In genomic region chr6:41938590-41938989, GRCh38 we compare ENCODE assay signal across 11 cellular contexts. TPM values are rescaled to one million over a fixed set of nuclear protein-coding genes. Genes with fewer than 3 reads are reported as not detected.
DNase-seq lines count a peak whose midpoint lies in the region; ATAC-seq, FAIRE-seq and TF ChIP-seq lines count a peak whose summit lies in the region.
"Had no signal": no experiment of that assay in that cellular context is flagged by ENCODE, and none has a peak within 500 bp of the region (broad histone marks: within the 10 kb centered on the region; RNA-seq: fewer than 3 reads in every experiment).

No MANE protein-coding gene starts in this region.

- H3K9me3 Mint-ChIP-seq in astrocyte (ENCODE audit: unreplicated experiment) (no peaks in the 10 kb centered on the region), naive B cell (no peaks in the 10 kb centered on the region)

- no TSS peak for BruUV-seq in HepG2 (replicated peaks; lab: Mats Ljungman, UMichigan)

- H3K4me2 ChIP-seq in HepG2 (ENCODE audit: low read depth, low read length) (no peak overlapping the region), astrocyte (ENCODE audit: low read length) (no peak overlapping the region)

- H3K4me3 ChIP-seq in liver (ENCODE audit: low read depth in 1 of 3, low read length in 3 of 3), result no peak overlapping the region
- no peak overlapping the region for H3K4me3 ChIP-seq in HepG2 (replicated peaks in 1 of 3; ENCODE audit: insufficient read depth in 1 of 3, low read depth in 2 of 3, low read length in 3 of 3)
- no peak overlapping the region for H3K4me3 ChIP-seq in astrocyte (ENCODE audit: insufficient read depth, low read depth, low read length)

- H2AFZ ChIP-seq in HepG2 (ENCODE audit: low read length), result no peak overlapping the region
- no peak overlapping the region for H2AFZ ChIP-seq in astrocyte (ENCODE audit: low read depth, low read length)

- intact Hi-C loops in HepG2 (cut with micrococcal nuclease; ENCODE audit: unreplicated experiment), result loop anchor here (5.0 kb wide), 1 partner anchor 156 kb away; the partner anchor contains the start of gene PRICKLE4

- 83% methylated on average over 4 of the region's 4 CpGs for WGBS in liver
- 90% methylated on average over 4 of the region's 4 CpGs for WGBS in HepG2 (ENCODE audit: low lambda C conversion rate)

- H3K36me3 ChIP-seq in liver (ENCODE audit: control insufficient read depth in 4 of 4, insufficient read depth in 3 of 4, low read depth in 1 of 4, low read length in 3 of 4), result peaks cover under 1 to 16% (median 10%) of the 10 kb centered on the region in 4 donors
- peaks cover 4 to 16% of the 10 kb centered on the region in 2 experiments; a peak in 4 of 5 replicates for H3K36me3 ChIP-seq in HepG2 (replicated peaks in 1 of 2; ENCODE audit: control insufficient read depth in 1 of 2, insufficient read depth in 2 of 2, low read length in 2 of 2)
- H3K36me3 ChIP-seq in astrocyte (ENCODE audit: insufficient read depth, low read length), result peaks cover 17% of the 10 kb centered on the region

- ATAC-seq in HepG2, result no peak
- ATAC-seq in naive B cell (ENCODE audit: low read depth in 2 of 2), result no peak
- no peak for ATAC-seq in GM21367 (IDR thresholded peaks at IDR 0.05; ENCODE audit: unreplicated experiment)

- TF ChIP-seq POLR2A in HepG2 (IDR thresholded peaks at IDR 0.05; ENCODE audit: insufficient read depth in 1 of 2, low read depth in 2 of 2, low read length in 2 of 2) (no peak), H54 (IDR thresholded peaks at IDR 0.05; ENCODE audit: low read depth, low read length) (no peak)

- H3K4me3 Mint-ChIP-seq in astrocyte (ENCODE audit: unreplicated experiment) (peak overlapping the region; percentile 95), naive B cell (peak overlapping the region; percentile 17 to 93 (median 81))

- CTCF ChIA-PET in HepG2 (lab: Yijun Ruan, JAX; ENCODE audit: low intra/inter-chr PET ratio, low total read pairs), result no interaction called here

- TF ChIP-seq EP300 in HepG2 (IDR thresholded peaks at IDR 0.05; ENCODE audit: low read depth in 2 of 2, low read length in 2 of 2) (no peak), HepG2 (CRISPR knock-in tag; IDR thresholded peaks at IDR 0.05; ENCODE audit: borderline replicate concordance) (no peak)

- peaks cover 13% of the 10 kb centered on the region for H3K36me3 Mint-ChIP-seq in astrocyte (ENCODE audit: low read depth, unreplicated experiment)
- H3K36me3 Mint-ChIP-seq in naive B cell, result peaks cover 6% of the 10 kb centered on the region in 2 donors

- H3K4me1 Mint-ChIP-seq in astrocyte (ENCODE audit: low read depth, unreplicated experiment), result peaks cover 30% of the 10 kb centered on the region
- peaks cover 58 to 81% (median 81%) of the 10 kb centered on the region in 3 donors for H3K4me1 Mint-ChIP-seq in naive B cell

- no peak for TF ChIP-seq RAD21 in liver (IDR thresholded peaks at IDR 0.05)
- TF ChIP-seq RAD21 in HepG2 (CRISPR knock-in tag; IDR thresholded peaks at IDR 0.05), result no peak

- peak overlapping the region; percentile 1 to 22 for H3K27ac ChIP-seq in liver (ENCODE audit: low read depth in 1 of 2, low read length in 2 of 2)
- H3K27ac ChIP-seq in HepG2 (ENCODE audit: extremely low read length, insufficient read depth, low read length), result no peak overlapping the region
- H3K27ac ChIP-seq in astrocyte (ENCODE audit: low read depth, low read length), result no peak overlapping the region
- H3K27ac ChIP-seq: brain microvascular endothelial cell had no signal

- H3K27me3 Mint-ChIP-seq in astrocyte (ENCODE audit: low read depth, unreplicated experiment) (no peaks in the 10 kb centered on the region), naive B cell (no peaks in the 10 kb centered on the region)

- in situ Hi-C loops in HepG2 (cut with HindIII; ENCODE audit: extremely low pct_ligation_motif_present, low pct_unique_long_range_greater_than_20kb), result loop anchor here (5.0 kb wide), 1 partner anchor 104 kb away; no protein-coding TSS in a partner anchor
- in situ Hi-C loops in G401 (cut with HindIII; ENCODE audit: low sequenced_read_pairs), result no loop called here

- FAIRE-seq in HepG2 (lab: Jason Lieb, UNC) (no peak), astrocyte (lab: Jason Lieb, UNC) (no peak), H54 (lab: Jason Lieb, UNC) (no peak)
- FAIRE-seq: D721Med had no signal

- H3K79me2 ChIP-seq in HepG2 (ENCODE audit: insufficient read depth, low read length), result no peaks in the 10 kb centered on the region
- H3K79me2 ChIP-seq in astrocyte (ENCODE audit: insufficient read depth, low read length), result peaks cover 46% of the 10 kb centered on the region

- H3K9ac ChIP-seq in liver (ENCODE audit: low read depth in 1 of 2, low read length in 2 of 2), result no peak overlapping the region
- no peak overlapping the region for H3K9ac ChIP-seq in HepG2 (ENCODE audit: insufficient read depth, low read depth, low read length)
- no peak overlapping the region for H3K9ac ChIP-seq in astrocyte (ENCODE audit: low read length)

- H3K27me3 ChIP-seq in liver (ENCODE audit: control insufficient read depth in 4 of 4, insufficient read depth in 4 of 4, low read length in 3 of 4) (no peaks in the 10 kb centered on the region), HepG2 (ENCODE audit: control insufficient read depth in 1 of 2, insufficient read depth in 2 of 2, low read length in 2 of 2) (no peaks in the 10 kb centered on the region), astrocyte (ENCODE audit: insufficient read depth, low read length) (no peaks in the 10 kb centered on the region)
- H3K27me3 ChIP-seq: brain microvascular endothelial cell had no signal

- H3K4me1 ChIP-seq in liver (ENCODE audit: control insufficient read depth in 4 of 4, insufficient read depth in 4 of 4, low read length in 3 of 4) (peaks cover 3 to 34% (median 20%) of the 10 kb centered on the region in 4 donors), HepG2 (ENCODE audit: insufficient read depth, low read length) (peaks cover 39% of the 10 kb centered on the region), astrocyte (ENCODE audit: insufficient read depth, low read length) (peaks cover 23% of the 10 kb centered on the region)

- H3K9me3 ChIP-seq in liver (ENCODE audit: control insufficient read depth in 4 of 4, low read length in 3 of 4), result no peaks in the 10 kb centered on the region
- no peaks in the 10 kb centered on the region for H3K9me3 ChIP-seq in HepG2 (ENCODE audit: low read length)
- no peaks in the 10 kb centered on the region for H3K9me3 ChIP-seq in astrocyte (ENCODE audit: insufficient read depth, low read depth, low read length)

- no peak for TF ChIP-seq CTCF in liver (IDR thresholded peaks at IDR 0.05; ENCODE audit: low read depth, low read length, missing input control)
- TF ChIP-seq CTCF in HepG2 (CRISPR knock-in tag; IDR thresholded peaks at IDR 0.05), result no peak
- TF ChIP-seq CTCF in astrocyte (IDR thresholded peaks at IDR 0.05; ENCODE audit: insufficient read depth, low read depth, low read length), result no peak

- DNase-seq in HepG2 (ENCODE audit: low spot score), result no peak
- DNase-seq in astrocyte (ENCODE audit: low read depth), result no peak
- DNase-seq in naive B cell, result no peak
- DNase-seq in NCI-H1092 (lab: John Stamatoyannopoulos, UW), result no peak
- no peak for DNase-seq in G401 (ENCODE audit: low spot score)
- DNase-seq in H54 (ENCODE audit: insufficient read length, low spot score), result no peak
- DNase-seq: brain microvascular endothelial cell, NCI-H2081 had no signal

- POLR2A ChIA-PET in HepG2 (lab: Yijun Ruan, JAX), result interaction anchor here (7.4 kb wide), 1 partner anchor 17 kb away, joined by 45 read pairs; the partner anchor contains the start of genes BYSL and MED20

- peak overlapping the region; percentile 66 for H3K27ac Mint-ChIP-seq in astrocyte (ENCODE audit: unreplicated experiment)
- H3K27ac Mint-ChIP-seq in naive B cell, result peak overlapping the region; percentile 65 to 96 (median 84)

- H4K20me1 ChIP-seq in HepG2 (ENCODE audit: insufficient read depth, low read length) (peaks cover 7% of the 10 kb centered on the region; the same call in 1 of the 2 replicates), astrocyte (ENCODE audit: insufficient read depth, low read length) (peaks cover 64% of the 10 kb centered on the region)

RNA-seq across cellular contexts. Expression of gene CCND3, which starts 3.0 kb away (rescaled TPM):
- total RNA-seq in liver (10 to 100 TPM; 24.8 to 54.3 TPM), HepG2 (2016; rRNA removed; fragmentation: Illumina TruSeq; extraction: Trizol) (6.9 and 7.2 TPM in 2 replicates), astrocyte (64.8 and 69.9 TPM in 2 replicates)
- polyA plus RNA-seq in liver (10 to 100 TPM; 11.6 to 21.7 TPM), HepG2 (2011; rRNA removed) (4.3 and 4.4 TPM in 2 replicates), naive B cell (ENCODE audit: low read depth in 6 of 6) (100 to 1,000 TPM; 207 to 529 (median 394) TPM)
- total RNA-seq in HepG2 (2016; cell fraction: cytosol; rRNA removed; fragmentation: Illumina TruSeq; extraction: Trizol; ENCODE audit: low read depth), result 5.4 and 6.8 TPM in 2 replicates
- 5.6 and 7.6 TPM in 2 replicates for total RNA-seq in HepG2 (2016; cell fraction: insoluble cytoplasmic fraction; rRNA removed; fragmentation: Illumina TruSeq; extraction: Trizol)
- 10.7 and 11.7 TPM in 2 replicates for total RNA-seq in HepG2 (2016; cell fraction: membrane; rRNA removed; fragmentation: Illumina TruSeq; extraction: Trizol)
- 5.0 and 7.6 TPM in 2 replicates for total RNA-seq in HepG2 (2016; cell fraction: nucleus; rRNA removed; fragmentation: Illumina TruSeq; extraction: Trizol)
- polyA plus RNA-seq in HepG2 (2011; cell fraction: cytosol; rRNA removed), result 5.0 and 6.3 TPM in 2 replicates
- 6.2 and 6.3 TPM in 2 replicates for polyA plus RNA-seq in HepG2 (2011; cell fraction: nucleus; rRNA removed)
- polyA plus RNA-seq in HepG2 (2012), result 2.0 and 3.5 TPM in 2 replicates
- polyA plus RNA-seq in HepG2 (2016; cell fraction: cytosol; fragmentation: Illumina TruSeq; extraction: Trizol; ENCODE audit: low read depth), result 7.8 and 8.6 TPM in 2 replicates
- polyA plus RNA-seq in HepG2 (2016; cell fraction: insoluble cytoplasmic fraction; fragmentation: Illumina TruSeq; extraction: Trizol; ENCODE audit: low read depth), result 7.6 and 10.9 TPM in 2 replicates
- 12.5 and 13.8 TPM in 2 replicates for polyA plus RNA-seq in HepG2 (2016; cell fraction: membrane; fragmentation: Illumina TruSeq; extraction: Trizol; ENCODE audit: low read depth)
- polyA plus RNA-seq in HepG2 (2016; cell fraction: nucleus; fragmentation: Illumina TruSeq; extraction: Trizol; ENCODE audit: insufficient read depth, low read depth), result 8.1 and 9.8 TPM in 2 replicates
- polyA minus RNA-seq in HepG2 (2011; rRNA and poly(A)+ RNA removed; ENCODE audit: low replicate concordance), result 8.0 and 57.0 TPM in 2 replicates
- 4.1 and 4.9 TPM in 2 replicates for polyA minus RNA-seq in HepG2 (2011; cell fraction: cytosol; rRNA and poly(A)+ RNA removed)
- polyA minus RNA-seq in HepG2 (2011; cell fraction: nucleus; rRNA and poly(A)+ RNA removed), result 5.1 and 6.7 TPM in 2 replicates
- total RNA-seq in G401 (2014; rRNA removed; shearing (Covaris generic)), result 28.2 and 37.3 TPM in 2 replicates

RNA-seq across cellular contexts. Expression of gene BYSL, which starts 17.3 kb away (rescaled TPM):
- total RNA-seq in liver (10 to 100 TPM in 1 of 2 donors, 1 to 10 TPM in 1; 7.6 to 11.6 TPM), HepG2 (2016; rRNA removed; fragmentation: Illumina TruSeq; extraction: Trizol) (27.9 and 37.3 TPM in 2 replicates), astrocyte (41.2 and 43.1 TPM in 2 replicates)
- polyA plus RNA-seq in liver (1 to 10 TPM; 5.4 to 9.6 TPM), HepG2 (2011; rRNA removed) (28.6 and 37.8 TPM in 2 replicates), naive B cell (ENCODE audit: low read depth in 6 of 6) (1 to 10 TPM; 3.0 to 8.6 (median 5.5) TPM)
- 9.2 and 10.9 TPM in 2 replicates for total RNA-seq in HepG2 (2016; cell fraction: cytosol; rRNA removed; fragmentation: Illumina TruSeq; extraction: Trizol; ENCODE audit: low read depth)
- total RNA-seq in HepG2 (2016; cell fraction: insoluble cytoplasmic fraction; rRNA removed; fragmentation: Illumina TruSeq; extraction: Trizol), result 31.5 and 38.1 TPM in 2 replicates
- 20.7 and 21.2 TPM in 2 replicates for total RNA-seq in HepG2 (2016; cell fraction: membrane; rRNA removed; fragmentation: Illumina TruSeq; extraction: Trizol)
- 28.5 and 31.3 TPM in 2 replicates for total RNA-seq in HepG2 (2016; cell fraction: nucleus; rRNA removed; fragmentation: Illumina TruSeq; extraction: Trizol)
- 24.4 and 28.7 TPM in 2 replicates for polyA plus RNA-seq in HepG2 (2011; cell fraction: cytosol; rRNA removed)
- polyA plus RNA-seq in HepG2 (2011; cell fraction: nucleus; rRNA removed), result 39.5 and 39.6 TPM in 2 replicates
- polyA plus RNA-seq in HepG2 (2012), result 24.1 and 34.6 TPM in 2 replicates
- polyA plus RNA-seq in HepG2 (2016; cell fraction: cytosol; fragmentation: Illumina TruSeq; extraction: Trizol; ENCODE audit: low read depth), result 9.5 and 10.5 TPM in 2 replicates
- 43.8 and 51.7 TPM in 2 replicates for polyA plus RNA-seq in HepG2 (2016; cell fraction: insoluble cytoplasmic fraction; fragmentation: Illumina TruSeq; extraction: Trizol; ENCODE audit: low read depth)
- 12.7 and 15.1 TPM in 2 replicates for polyA plus RNA-seq in HepG2 (2016; cell fraction: membrane; fragmentation: Illumina TruSeq; extraction: Trizol; ENCODE audit: low read depth)
- polyA plus RNA-seq in HepG2 (2016; cell fraction: nucleus; fragmentation: Illumina TruSeq; extraction: Trizol; ENCODE audit: insufficient read depth, low read depth), result 49.1 and 56.8 TPM in 2 replicates
- polyA minus RNA-seq in HepG2 (2011; rRNA and poly(A)+ RNA removed; ENCODE audit: low replicate concordance), result 40.9 and 54.5 TPM in 2 replicates
- 22.2 and 22.5 TPM in 2 replicates for polyA minus RNA-seq in HepG2 (2011; cell fraction: cytosol; rRNA and poly(A)+ RNA removed)
- polyA minus RNA-seq in HepG2 (2011; cell fraction: nucleus; rRNA and poly(A)+ RNA removed), result 41.7 and 47.5 TPM in 2 replicates
- total RNA-seq in G401 (2014; rRNA removed; shearing (Covaris generic)), result 68.3 and 75.5 TPM in 2 replicates

RNA-seq across cellular contexts. Expression of gene MED20, which starts 17.7 kb away (rescaled TPM):
- 10 to 100 TPM; 10.5 to 11.9 TPM for total RNA-seq in liver
- 1 to 10 TPM; 3.5 to 6.6 TPM for polyA plus RNA-seq in liver
- total RNA-seq in HepG2 (2016; rRNA removed; fragmentation: Illumina TruSeq; extraction: Trizol), result 41.1 and 56.3 TPM in 2 replicates
- total RNA-seq in HepG2 (2016; cell fraction: cytosol; rRNA removed; fragmentation: Illumina TruSeq; extraction: Trizol; ENCODE audit: low read depth), result 4.6 and 5.0 TPM in 2 replicates
- total RNA-seq in HepG2 (2016; cell fraction: insoluble cytoplasmic fraction; rRNA removed; fragmentation: Illumina TruSeq; extraction: Trizol), result 40.0 and 57.6 TPM in 2 replicates
- 15.9 and 18.0 TPM in 2 replicates for total RNA-seq in HepG2 (2016; cell fraction: membrane; rRNA removed; fragmentation: Illumina TruSeq; extraction: Trizol)
- total RNA-seq in HepG2 (2016; cell fraction: nucleus; rRNA removed; fragmentation: Illumina TruSeq; extraction: Trizol), result 25.0 and 28.8 TPM in 2 replicates
- 22.7 and 28.1 TPM in 2 replicates for polyA plus RNA-seq in HepG2 (2011; rRNA removed)
- 27.1 and 29.0 TPM in 2 replicates for polyA plus RNA-seq in HepG2 (2011; cell fraction: cytosol; rRNA removed)
- polyA plus RNA-seq in HepG2 (2011; cell fraction: nucleus; rRNA removed), result 20.9 and 21.3 TPM in 2 replicates
- 13.4 and 17.5 TPM in 2 replicates for polyA plus RNA-seq in HepG2 (2012)
- 3.6 and 3.7 TPM in 2 replicates for polyA plus RNA-seq in HepG2 (2016; cell fraction: cytosol; fragmentation: Illumina TruSeq; extraction: Trizol; ENCODE audit: low read depth)
- polyA plus RNA-seq in HepG2 (2016; cell fraction: insoluble cytoplasmic fraction; fragmentation: Illumina TruSeq; extraction: Trizol; ENCODE audit: low read depth), result 45.2 and 47.9 TPM in 2 replicates
- 9.1 and 10.1 TPM in 2 replicates for polyA plus RNA-seq in HepG2 (2016; cell fraction: membrane; fragmentation: Illumina TruSeq; extraction: Trizol; ENCODE audit: low read depth)
- polyA plus RNA-seq in HepG2 (2016; cell fraction: nucleus; fragmentation: Illumina TruSeq; extraction: Trizol; ENCODE audit: insufficient read depth, low read depth), result 19.8 and 24.4 TPM in 2 replicates
- 39.2 and 43.4 TPM in 2 replicates for polyA minus RNA-seq in HepG2 (2011; rRNA and poly(A)+ RNA removed; ENCODE audit: low replicate concordance)
- 10.3 and 12.8 TPM in 2 replicates for polyA minus RNA-seq in HepG2 (2011; cell fraction: cytosol; rRNA and poly(A)+ RNA removed)
- polyA minus RNA-seq in HepG2 (2011; cell fraction: nucleus; rRNA and poly(A)+ RNA removed), result 31.7 and 34.4 TPM in 2 replicates
- 27.1 and 28.9 TPM in 2 replicates for total RNA-seq in astrocyte
- polyA plus RNA-seq in naive B cell (ENCODE audit: low read depth in 6 of 6), result 10 to 100 TPM in 4 of 6 donors, 1 to 10 TPM in 2; 9.5 to 12.0 (median 10.5) TPM
- total RNA-seq in G401 (2014; rRNA removed; shearing (Covaris generic)), result 23.8 TPM in 2 replicates

RNA-seq across cellular contexts. Expression of gene USP49, which starts 43.4 kb away (rescaled TPM):
- total RNA-seq in liver (1 to 10 TPM; 1.8 to 3.4 TPM), HepG2 (2016; rRNA removed; fragmentation: Illumina TruSeq; extraction: Trizol) (2.9 TPM in 2 replicates), astrocyte (3.8 and 5.5 TPM in 2 replicates)
- polyA plus RNA-seq in liver (under 1 TPM; 0.33 to 0.43 TPM), HepG2 (2011; rRNA removed) (4.3 and 4.7 TPM in 2 replicates), naive B cell (ENCODE audit: low read depth in 6 of 6) (1 to 10 TPM in 1 of 6 donors, under 1 TPM in 4, not detected in 1; 0.62 to 1.0 (median 0.69) TPM)
- total RNA-seq in HepG2 (2016; cell fraction: cytosol; rRNA removed; fragmentation: Illumina TruSeq; extraction: Trizol; ENCODE audit: low read depth), result 0.62 and 0.81 TPM in 2 replicates
- 2.4 and 2.9 TPM in 2 replicates for total RNA-seq in HepG2 (2016; cell fraction: insoluble cytoplasmic fraction; rRNA removed; fragmentation: Illumina TruSeq; extraction: Trizol)
- 1.5 and 1.6 TPM in 2 replicates for total RNA-seq in HepG2 (2016; cell fraction: membrane; rRNA removed; fragmentation: Illumina TruSeq; extraction: Trizol)
- total RNA-seq in HepG2 (2016; cell fraction: nucleus; rRNA removed; fragmentation: Illumina TruSeq; extraction: Trizol), result 5.9 and 7.0 TPM in 2 replicates
- polyA plus RNA-seq in HepG2 (2011; cell fraction: cytosol; rRNA removed), result 1.2 and 1.3 TPM in 2 replicates
- 13.3 and 14.7 TPM in 2 replicates for polyA plus RNA-seq in HepG2 (2011; cell fraction: nucleus; rRNA removed)
- polyA plus RNA-seq in HepG2 (2012), result 3.6 and 4.0 TPM in 2 replicates
- 0.28 TPM in 2 replicates for polyA plus RNA-seq in HepG2 (2016; cell fraction: cytosol; fragmentation: Illumina TruSeq; extraction: Trizol; ENCODE audit: low read depth)
- polyA plus RNA-seq in HepG2 (2016; cell fraction: insoluble cytoplasmic fraction; fragmentation: Illumina TruSeq; extraction: Trizol; ENCODE audit: low read depth), result 2.6 and 3.2 TPM in 2 replicates
- 0.70 and 0.84 TPM in 2 replicates for polyA plus RNA-seq in HepG2 (2016; cell fraction: membrane; fragmentation: Illumina TruSeq; extraction: Trizol; ENCODE audit: low read depth)
- polyA plus RNA-seq in HepG2 (2016; cell fraction: nucleus; fragmentation: Illumina TruSeq; extraction: Trizol; ENCODE audit: insufficient read depth, low read depth), result 12.2 and 14.5 TPM in 2 replicates
- polyA minus RNA-seq in HepG2 (2011; rRNA and poly(A)+ RNA removed; ENCODE audit: low replicate concordance), result 4.3 and 6.4 TPM in 2 replicates
- 0.97 and 1.2 TPM in 2 replicates for polyA minus RNA-seq in HepG2 (2011; cell fraction: cytosol; rRNA and poly(A)+ RNA removed)
- 9.7 and 10.9 TPM in 2 replicates for polyA minus RNA-seq in HepG2 (2011; cell fraction: nucleus; rRNA and poly(A)+ RNA removed)
- total RNA-seq in G401 (2014; rRNA removed; shearing (Covaris generic)), result 4.7 and 9.9 TPM in 2 replicates

Comparison
In these comparisons a context has a peak if more than half of its experiments do, and no peak if none do; other contexts are left out.
1. H3K27ac ChIP-seq: peak in liver (2 of 2); none in HepG2 (single experiment) and astrocyte (single experiment).